In genomic region chr4:89218587-89218986, GRCh38 we compare ENCODE assay signal across 23 cellular contexts.
"Had no signal": no experiment of that assay in that cellular context is flagged by ENCODE, and none has a peak within 500 bp of the region (broad histone marks: within the 10 kb centered on the region; RNA-seq: fewer than 3 reads in every experiment).

No MANE protein-coding gene starts in this region.

- H3K27ac ChIP-seq: colonic mucosa, epithelial cell of prostate, foreskin keratinocyte, gastroesophageal sphincter, heart left ventricle, left lung, lower lobe of right lung had no signal

- DNase-seq: colonic mucosa; cortex of kidney; effector CD8-positive, alpha-beta T cell; effector memory CD8-positive, alpha-beta T cell; endodermal cell; erythroblast; foreskin keratinocyte; heart left ventricle; hippocampal formation; left cardiac atrium; left lung; left ventricle myocardium superior; lower lobe of right lung; mesenchymal stem cell; mucosa of descending colon; naive B cell had no signal

- FAIRE-seq: endometrium, frontal cortex, islet of Langerhans, keratinocyte had no signal

- ATAC-seq: effector memory CD8-positive, alpha-beta T cell; esophagus mucosa; foreskin keratinocyte; gastroesophageal sphincter; heart left ventricle; left cardiac atrium; left lung; left ventricle myocardium superior; lower lobe of right lung; mucosa of descending colon had no signal

- H3K4me1 ChIP-seq: foreskin keratinocyte, gastroesophageal sphincter, heart left ventricle, left lung, lower lobe of right lung had no signal

- H3K27me3 ChIP-seq: colonic mucosa, foreskin keratinocyte, gastroesophageal sphincter, heart left ventricle, left lung had no signal

- H3K9me3 ChIP-seq: colonic mucosa, gastroesophageal sphincter, heart left ventricle, left lung, lower lobe of right lung, mucosa of descending colon had no signal

- H3K36me3 ChIP-seq: colonic mucosa, gastroesophageal sphincter, heart left ventricle, left lung, lower lobe of right lung had no signal

- H3K4me3 ChIP-seq: colonic mucosa, gastroesophageal sphincter, heart left ventricle, left lung, lower lobe of right lung, mucosa of descending colon had no signal
